ENCODE assay signal across 9 cellular contexts in the genomic region with DNA sequence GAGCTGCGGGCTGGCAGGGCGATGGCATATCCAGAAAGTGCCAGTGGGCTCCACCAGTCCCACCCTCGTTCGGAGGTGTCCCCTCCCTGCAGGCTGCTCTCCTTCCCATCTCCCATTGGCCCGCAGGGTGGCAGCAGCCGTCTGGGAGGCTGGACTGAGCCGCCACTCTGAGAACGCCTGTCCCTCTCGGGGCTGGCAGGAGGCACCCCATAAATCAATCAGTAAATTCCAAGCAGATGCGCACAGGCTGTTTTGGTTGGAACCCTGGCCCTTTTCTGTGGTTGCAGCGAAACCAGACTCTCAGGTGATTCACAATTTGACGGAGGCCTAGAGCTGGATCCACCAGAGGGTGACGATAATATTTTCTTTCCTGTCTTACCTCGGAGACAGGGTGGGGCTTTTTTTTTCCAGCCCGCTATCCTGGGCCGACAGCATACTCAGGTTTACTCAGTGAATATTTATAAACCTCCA.
DNase-seq lines count a peak whose midpoint lies in the region; ATAC-seq and TF ChIP-seq lines count a peak whose summit lies in the region.
"Had no signal": no experiment of that assay in that cellular context is flagged by ENCODE, and none has a peak within 500 bp of the region (broad histone marks: within the 10 kb centered on the region; RNA-seq: fewer than 3 reads in every experiment).

No MANE protein-coding gene starts in this region.

- TF ChIP-seq CTCF in Peyer's patch (IDR thresholded peaks at IDR 0.05) (no peak), foreskin keratinocyte (conservative IDR thresholded peaks at IDR 0.05) (peak; percentile 61), GM10266 (IDR thresholded peaks at IDR 0.05; ENCODE audit: control insufficient read depth, insufficient read depth, low read depth, missing control alignments) (no peak)

- TF ChIP-seq POLR2A in Peyer's patch (IDR thresholded peaks at IDR 0.05), result no peak

- no peaks in the 10 kb centered on the region for H3K36me3 ChIP-seq in Peyer's patch

- no peaks in the 10 kb centered on the region for H3K9me3 ChIP-seq in Peyer's patch

- ATAC-seq in foreskin keratinocyte (peak; percentile 87), HG03521 (IDR thresholded peaks at IDR 0.05; ENCODE audit: unreplicated experiment) (no peak), GM19467 (IDR thresholded peaks at IDR 0.05; ENCODE audit: unreplicated experiment) (no peak)

- H3K4me3 ChIP-seq in Peyer's patch, result no peak overlapping the region

- DNase-seq in activated CD8-positive, alpha-beta memory T cell treated with anti-CD3 and anti-CD28 coated beads, Interleukin-2, amount 50 U/mL, for 4 hours, result peak; percentile 2
- DNase-seq in activated CD8-positive, alpha-beta memory T cell treated with anti-CD3 and anti-CD28 coated beads, Interleukin-2, amount 50 U/mL, for 48 hours, result no peak
- DNase-seq in Peyer's patch (peak in 2 of 3 donors; percentile 36 to 39), foreskin keratinocyte (peak; percentile 83 to 93), stromal cell of bone marrow (ENCODE audit: low read depth) (peak; percentile 54), GM10266 (ENCODE audit: extremely low spot score) (no peak)
- DNase-seq: stimulated activated CD4-positive, alpha-beta T cell treated with anti-CD3 and anti-CD28 coated beads, Interleukin-4, amount 100 ng/mL, for 1 hour had no signal

- H3K27me3 ChIP-seq in Peyer's patch, result no peaks in the 10 kb centered on the region
- peaks cover 24% of the 10 kb centered on the region for H3K27me3 ChIP-seq in foreskin keratinocyte

- H3K4me1 ChIP-seq in Peyer's patch (no peaks in the 10 kb centered on the region), foreskin keratinocyte (no peaks in the 10 kb centered on the region)

- no peak overlapping the region for H3K27ac ChIP-seq in Peyer's patch
- H3K27ac ChIP-seq in foreskin keratinocyte, result peak overlapping the region; percentile 66

Comparison
In these comparisons a context has a peak if more than half of its experiments do, and no peak if none do; other contexts are left out.
1. DNase-seq: peak in activated CD8-positive, alpha-beta memory T cell treated with anti-CD3 and anti-CD28 coated beads, Interleukin-2, amount 50 U/mL, for 4 hours (single experiment), Peyer's patch (2 of 3), foreskin keratinocyte (2 of 2) and stromal cell of bone marrow (single experiment); none in activated CD8-positive, alpha-beta memory T cell treated with anti-CD3 and anti-CD28 coated beads, Interleukin-2, amount 50 U/mL, for 48 hours (single experiment) and GM10266 (single experiment).